Comparison of ENCODE assay signal across 20 cellular contexts in the genomic region with DNA sequence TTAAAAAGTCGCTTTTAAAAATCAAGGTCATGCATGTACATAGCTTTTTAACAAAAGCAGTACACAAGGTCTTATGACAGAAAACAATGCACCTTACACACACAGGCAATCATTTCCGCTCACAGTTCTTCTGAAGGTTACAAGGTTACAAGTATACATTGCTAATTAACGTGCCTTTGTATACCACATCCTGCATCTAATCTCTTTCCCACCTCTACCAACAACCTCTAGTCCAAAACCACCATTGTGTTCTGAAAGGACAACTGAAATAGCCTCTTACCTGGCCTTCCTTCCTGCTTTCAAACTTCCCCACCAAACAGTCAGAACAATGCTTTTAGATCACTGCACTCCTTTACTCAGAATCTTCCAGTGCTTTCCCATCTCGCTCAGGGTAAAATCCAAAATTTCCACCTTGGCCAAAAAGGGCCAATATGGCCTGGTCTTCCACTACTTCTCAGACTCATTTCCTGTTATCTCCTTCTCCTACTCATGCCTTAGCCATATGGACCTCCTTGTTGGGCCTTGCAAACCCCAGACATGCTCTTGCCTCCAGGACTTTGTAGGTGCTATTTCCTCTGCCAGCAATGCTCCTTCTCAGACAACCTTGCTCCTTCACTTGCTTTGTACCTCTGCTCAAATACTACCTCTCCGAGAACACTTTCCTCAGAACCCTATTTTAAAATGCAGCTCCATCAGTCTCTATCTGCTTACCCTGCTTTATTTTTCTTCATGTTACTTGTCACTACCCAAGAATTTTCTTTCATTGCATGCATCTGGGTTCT.
DNase-seq lines count a peak whose midpoint lies in the region; ATAC-seq and TF ChIP-seq lines count a peak whose summit lies in the region.
"Had no signal": no experiment of that assay in that cellular context is flagged by ENCODE, and none has a peak within 500 bp of the region (broad histone marks: within the 10 kb centered on the region; RNA-seq: fewer than 3 reads in every experiment).

No MANE protein-coding gene starts in this region.

- TF ChIP-seq CTCF in left ventricle myocardium inferior (IDR thresholded peaks at IDR 0.05; ENCODE audit: borderline replicate concordance) (no peak), esophagus squamous epithelium (IDR thresholded peaks at IDR 0.05) (no peak)

- H3K4me3 Mint-ChIP-seq in T-cell = peak overlapping the region in 1 of 3 donors; percentile 24

- H3K4me3 ChIP-seq in left ventricle myocardium inferior (no peak overlapping the region), right cardiac atrium (ENCODE audit: low read length) (no peak overlapping the region), esophagus squamous epithelium (no peak overlapping the region)
- H3K4me3 ChIP-seq: adrenal gland, breast epithelium, gastroesophageal sphincter, spleen had no signal

- peak overlapping the region; percentile 50 for H3K27ac ChIP-seq in left ventricle myocardium inferior (replicated peaks)
- no peak overlapping the region for H3K27ac ChIP-seq in right cardiac atrium (ENCODE audit: low read length)
- H3K27ac ChIP-seq in esophagus squamous epithelium = no peak overlapping the region
- H3K27ac ChIP-seq: adrenal gland, breast epithelium, gastroesophageal sphincter had no signal

- CTCF ChIA-PET in T-cell (lab: Charles Lee) = no interaction called here

- WGBS in right cardiac atrium = 83% methylated on average over 5 of the region's 5 CpGs
- 91 to 92% methylated on average over 5 of the region's 5 CpGs for WGBS in esophagus squamous epithelium, 2 donors

- no peak for ATAC-seq in right cardiac atrium
- peak; percentile 78 to 92 (median 84) for ATAC-seq in T-cell (replicated peaks in 1 of 4)
- ATAC-seq in GM19023 (IDR thresholded peaks at IDR 0.05; ENCODE audit: unreplicated experiment) = no peak
- ATAC-seq: gastroesophageal sphincter had no signal

- H3K27ac Mint-ChIP-seq in T-cell = peak overlapping the region; percentile 85

- intact Hi-C loops in left ventricle myocardium inferior (cut with micrococcal nuclease) = no loop called here
- intact Hi-C loops in right cardiac atrium (cut with DNase I) = no loop called here
- intact Hi-C loops in esophagus squamous epithelium (cut with DNase I) = no loop called here

- peaks cover 22 to 29% (median 25%) of the 10 kb centered on the region in 3 donors for H3K4me1 Mint-ChIP-seq in T-cell

- POLR2A ChIA-PET in T-cell (lab: Charles Lee) = no interaction called here

- no peak for TF ChIP-seq POLR2A in esophagus squamous epithelium (IDR thresholded peaks at IDR 0.05)

- peaks cover 4% of the 10 kb centered on the region for H3K9me3 ChIP-seq in left ventricle myocardium inferior (replicated peaks)
- H3K9me3 ChIP-seq in right cardiac atrium (ENCODE audit: control insufficient read depth, low read length) = no peaks in the 10 kb centered on the region
- no peaks in the 10 kb centered on the region for H3K9me3 ChIP-seq in esophagus squamous epithelium
- H3K9me3 ChIP-seq: adrenal gland, breast epithelium, gastroesophageal sphincter had no signal

- H3K27me3 ChIP-seq in left ventricle myocardium inferior (ENCODE audit: low read depth) = no peaks in the 10 kb centered on the region
- H3K27me3 ChIP-seq in right cardiac atrium (ENCODE audit: control insufficient read depth, insufficient read depth) = no peaks in the 10 kb centered on the region
- no peaks in the 10 kb centered on the region for H3K27me3 ChIP-seq in esophagus squamous epithelium
- H3K27me3 ChIP-seq: adrenal gland, breast epithelium, gastroesophageal sphincter, spleen had no signal

- peaks cover 44% of the 10 kb centered on the region for H3K36me3 Mint-ChIP-seq in T-cell

- H3K9me3 Mint-ChIP-seq in T-cell = peaks cover 0 to 6% (median 3%) of the 10 kb centered on the region in 3 donors

- DNase-seq in left ventricle myocardium inferior = no peak
- no peak for DNase-seq in right cardiac atrium
- peak in 5 of 34 experiments; percentile 2 to 9 (median 3) for DNase-seq in T-cell
- peak; percentile 56 for DNase-seq in dermis blood vessel endothelial cell
- no peak for DNase-seq in cortex of kidney (lab: John Stamatoyannopoulos, UW)
- no peak for DNase-seq in esophagus squamous epithelium (lab: John Stamatoyannopoulos, UW)
- DNase-seq: activated CD4-positive, CD25-positive, alpha-beta regulatory T cell treated with anti-CD3 and anti-CD28 coated beads, Interleukin-2, amount 50 U/mL, for 72 hours; activated T-cell treated with anti-CD3 and anti-CD28 coated beads for 4 hours; adrenal gland; erythroblast; kidney glomerular epithelial cell; NCI-H1105 treated with DMSO at 0.1 percent for 48 hours; NCI-H2081 treated with DMSO at 0.1 percent for 48 hours; NCI-H446 treated with DMSO at 0.1 percent for 48 hours; NK-92 treated with Interleukin-12 subunit alpha and Interleukin-12 subunit beta, amount 100 ng/mL, for 24 hours; spleen; T1000 had no signal

- peaks cover 23% of the 10 kb centered on the region for H3K36me3 ChIP-seq in left ventricle myocardium inferior
- peaks cover 0 to 4% (median 0%) of the 10 kb centered on the region in 3 donors for H3K36me3 ChIP-seq in esophagus squamous epithelium
- H3K36me3 ChIP-seq: adrenal gland, breast epithelium had no signal

- H3K4me1 ChIP-seq in left ventricle myocardium inferior (no peaks in the 10 kb centered on the region), right cardiac atrium (ENCODE audit: control insufficient read depth, insufficient read depth, low read length) (no peaks in the 10 kb centered on the region), esophagus squamous epithelium (no peaks in the 10 kb centered on the region)
- H3K4me1 ChIP-seq: adrenal gland, breast epithelium, gastroesophageal sphincter had no signal

- no peaks in the 10 kb centered on the region for H3K27me3 Mint-ChIP-seq in T-cell

Comparison
In these comparisons a context has a peak if more than half of its experiments do, and no peak if none do; other contexts are left out.
1. ATAC-seq: peak in T-cell (4 of 4); none in right cardiac atrium (0 of 2) and GM19023 (single experiment).